Comparison of ENCODE assay signal across 1 cellular context in genomic region chr5:73136277-73136606, GRCh38.
TF ChIP-seq lines count a peak whose summit lies in the region.

No MANE protein-coding gene starts in this region.

TF ChIP-seq in WTC11, 78 proteins besides CTCF, POLR2A, EP300 and RAD21 (continued from another document):
- TF ChIP-seq ZNF532 (CRISPR knock-in tag; IDR thresholded peaks at IDR 0.05; ENCODE audit: borderline replicate concordance) (no peak), NFE2L1 (CRISPR knock-in tag; IDR thresholded peaks at IDR 0.05) (no peak), FOXP1 (CRISPR knock-in tag; IDR thresholded peaks at IDR 0.05; ENCODE audit: borderline replicate concordance) (no peak)
- TF ChIP-seq, protein P1, sequence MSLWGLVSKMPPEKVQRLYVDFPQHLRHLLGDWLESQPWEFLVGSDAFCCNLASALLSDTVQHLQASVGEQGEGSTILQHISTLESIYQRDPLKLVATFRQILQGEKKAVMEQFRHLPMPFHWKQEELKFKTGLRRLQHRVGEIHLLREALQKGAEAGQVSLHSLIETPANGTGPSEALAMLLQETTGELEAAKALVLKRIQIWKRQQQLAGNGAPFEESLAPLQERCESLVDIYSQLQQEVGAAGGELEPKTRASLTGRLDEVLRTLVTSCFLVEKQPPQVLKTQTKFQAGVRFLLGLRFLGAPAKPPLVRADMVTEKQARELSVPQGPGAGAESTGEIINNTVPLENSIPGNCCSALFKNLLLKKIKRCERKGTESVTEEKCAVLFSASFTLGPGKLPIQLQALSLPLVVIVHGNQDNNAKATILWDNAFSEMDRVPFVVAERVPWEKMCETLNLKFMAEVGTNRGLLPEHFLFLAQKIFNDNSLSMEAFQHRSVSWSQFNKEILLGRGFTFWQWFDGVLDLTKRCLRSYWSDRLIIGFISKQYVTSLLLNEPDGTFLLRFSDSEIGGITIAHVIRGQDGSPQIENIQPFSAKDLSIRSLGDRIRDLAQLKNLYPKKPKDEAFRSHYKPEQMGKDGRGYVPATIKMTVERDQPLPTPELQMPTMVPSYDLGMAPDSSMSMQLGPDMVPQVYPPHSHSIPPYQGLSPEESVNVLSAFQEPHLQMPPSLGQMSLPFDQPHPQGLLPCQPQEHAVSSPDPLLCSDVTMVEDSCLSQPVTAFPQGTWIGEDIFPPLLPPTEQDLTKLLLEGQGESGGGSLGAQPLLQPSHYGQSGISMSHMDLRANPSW (CRISPR knock-in tag; conservative IDR thresholded peaks at IDR 0.05; ENCODE audit: low read depth) = no peak
